ENCODE assay signal across 8 cellular contexts in genomic region chr7:112162161-112163020, GRCh38. TPM values are rescaled to one million over a fixed set of nuclear protein-coding genes. Genes with fewer than 3 reads are reported as not detected.
DNase-seq lines count a peak whose midpoint lies in the region; ATAC-seq and TF ChIP-seq lines count a peak whose summit lies in the region.

No MANE protein-coding gene starts in this region.

- H3K27me3 ChIP-seq in HUES48 (ENCODE audit: control insufficient read depth, insufficient read depth, low read length) (no peaks in the 10 kb centered on the region), gastroesophageal sphincter (no peaks in the 10 kb centered on the region), MM.1S (replicated peaks; ENCODE audit: insufficient read depth, low read length) (no peaks in the 10 kb centered on the region)

- peaks cover 47% of the 10 kb centered on the region for H3K4me1 Mint-ChIP-seq in osteocyte (ENCODE audit: unreplicated experiment)

- H3K36me3 Mint-ChIP-seq in osteocyte (ENCODE audit: unreplicated experiment): no peaks in the 10 kb centered on the region

- no peak overlapping the region for H3K4me2 ChIP-seq in MM.1S (ENCODE audit: low read depth, low read length)

- WGBS in gastroesophageal sphincter (ENCODE audit: low coverage in 1 of 2), 2 donors: 68 to 74% methylated on average over 4 of the region's 4 CpGs

- peak overlapping the region; percentile 85 for H3K27ac Mint-ChIP-seq in osteocyte (ENCODE audit: unreplicated experiment)

- H3K4me3 Mint-ChIP-seq in osteocyte (ENCODE audit: unreplicated experiment): peak overlapping the region; percentile 50

- DNase-seq in SHP77 (lab: John Stamatoyannopoulos, UW) (peak; percentile 24 to 25), osteocyte (ENCODE audit: extremely low spot score, unreplicated experiment) (peak; percentile 87), cortex of kidney (lab: John Stamatoyannopoulos, UW) (no peak), T-helper 2 cell (no peak), MM.1S (no peak)

- H3K9me3 ChIP-seq in HUES48 (ENCODE audit: control insufficient read depth, insufficient read depth, low read length) (no peaks in the 10 kb centered on the region), gastroesophageal sphincter (no peaks in the 10 kb centered on the region), MM.1S (replicated peaks; ENCODE audit: insufficient read depth, low read length) (no peaks in the 10 kb centered on the region)

- H3K9ac ChIP-seq in HUES48 (ENCODE audit: low read depth, low read length) (no peak overlapping the region), MM.1S (ENCODE audit: low read length) (no peak overlapping the region)

- H3K27me3 Mint-ChIP-seq in osteocyte (ENCODE audit: unreplicated experiment): no peaks in the 10 kb centered on the region

- TF ChIP-seq CTCF in gastroesophageal sphincter (IDR thresholded peaks at IDR 0.05): no peak
- no peak for TF ChIP-seq CTCF in osteocyte (IDR thresholded peaks at IDR 0.05)
- no peak for TF ChIP-seq CTCF in MM.1S (IDR thresholded peaks at IDR 0.05; ENCODE audit: low read length)

- H4K20me1 ChIP-seq in MM.1S (ENCODE audit: insufficient read depth, low read length): 0 out of 2 replicates have a peak, but pooled peaks cover 4% of the 10 kb centered on the region

- peak; percentile 72 for ATAC-seq in gastroesophageal sphincter
- no peak for ATAC-seq in GM21786 (IDR thresholded peaks at IDR 0.05; ENCODE audit: unreplicated experiment)

- no peaks in the 10 kb centered on the region for H3K36me3 ChIP-seq in HUES48 (ENCODE audit: control insufficient read depth, insufficient read depth, low read length)
- H3K36me3 ChIP-seq in gastroesophageal sphincter: no peaks in the 10 kb centered on the region
- H3K36me3 ChIP-seq in MM.1S (replicated peaks; ENCODE audit: insufficient read depth, low read length): no peaks in the 10 kb centered on the region

- no peak for TF ChIP-seq EP300 in gastroesophageal sphincter (IDR thresholded peaks at IDR 0.05)

- peaks cover 42% of the 10 kb centered on the region for H3K4me1 ChIP-seq in HUES48 (ENCODE audit: control insufficient read depth, insufficient read depth, low read length)
- peaks cover 2 to 24% (median 4%) of the 10 kb centered on the region in 3 donors for H3K4me1 ChIP-seq in gastroesophageal sphincter
- H3K4me1 ChIP-seq in MM.1S (ENCODE audit: low read length): no peaks in the 10 kb centered on the region

- peaks cover 90% of the 10 kb centered on the region for H3K79me2 ChIP-seq in MM.1S (ENCODE audit: low read length)

- no peak overlapping the region for H2AFZ ChIP-seq in MM.1S (ENCODE audit: low read length)

- H3K27ac ChIP-seq in HUES48 (ENCODE audit: low read depth, low read length) (peak overlapping the region; percentile 84), gastroesophageal sphincter (peak overlapping the region in 2 of 4 donors; percentile 0 to 26), MM.1S (ENCODE audit: low read length) (no peak overlapping the region)

- no peaks in the 10 kb centered on the region for H3F3A ChIP-seq in MM.1S (ENCODE audit: insufficient read depth, low read length)

- no peaks in the 10 kb centered on the region for H3K9me3 Mint-ChIP-seq in osteocyte (ENCODE audit: unreplicated experiment)

- no peaks in the 10 kb centered on the region for H3K9me2 ChIP-seq in MM.1S (replicated peaks; ENCODE audit: insufficient read depth, low read length)

- H3K4me3 ChIP-seq in HUES48 (ENCODE audit: low read depth, low read length) (peak overlapping the region; percentile 22; the same call in 1 of the 2 replicates), gastroesophageal sphincter (no peak overlapping the region), MM.1S (ENCODE audit: low read length) (no peak overlapping the region)

- no peak for TF ChIP-seq POLR2A in gastroesophageal sphincter (IDR thresholded peaks at IDR 0.05)

RNA-seq across cellular contexts. Expression of gene DOCK4, which starts 43.8 kb away (rescaled TPM):
- total RNA-seq in gastroesophageal sphincter (10 to 100 TPM; 14.0 to 34.1 (median 24.2) TPM), osteocyte (44.1 and 44.9 TPM in 2 replicates)

RNA-seq across cellular contexts. Expression of gene ZNF277, which starts 44.1 kb away (rescaled TPM):
- 10 to 100 TPM; 17.1 to 38.4 (median 29.5) TPM for total RNA-seq in gastroesophageal sphincter
- total RNA-seq in osteocyte: 28.1 and 32.0 TPM in 2 replicates

Comparison
In these comparisons a context has a peak if more than half of its experiments do, and no peak if none do; other contexts are left out.
1. DNase-seq: peak in SHP77 (2 of 2) and osteocyte (single experiment); none in cortex of kidney (single experiment), T-helper 2 cell (0 of 5) and MM.1S (single experiment).